Comparison of ENCODE assay signal across 11 cellular contexts in the genomic region with DNA sequence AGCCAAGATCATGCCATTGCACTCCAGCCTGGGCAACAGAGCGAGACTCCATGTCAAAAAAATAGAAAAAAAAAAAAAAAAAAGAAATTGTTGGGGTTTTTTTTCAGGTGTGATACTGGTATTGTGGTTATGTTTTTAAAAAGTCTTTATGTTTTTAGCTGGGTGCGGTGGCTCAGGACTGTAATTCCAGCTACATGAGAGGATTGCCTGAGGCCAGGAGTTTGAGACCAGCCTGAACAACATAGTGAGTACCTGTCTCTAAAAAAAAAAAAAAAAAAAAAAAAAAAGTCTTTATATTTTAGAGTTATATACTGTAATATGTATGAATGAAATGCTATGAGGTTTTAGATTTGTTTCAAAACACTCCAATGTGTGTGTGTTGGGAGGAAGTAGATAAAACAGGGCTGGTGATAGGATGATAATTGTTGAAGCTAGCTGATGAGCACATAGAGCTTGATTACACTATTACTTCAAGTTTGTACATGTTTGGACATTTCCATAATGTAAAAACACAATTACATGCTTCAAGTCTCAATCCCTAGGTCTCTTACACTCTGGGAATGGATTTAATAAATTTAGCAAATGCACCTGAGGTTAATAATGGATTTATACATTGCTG. TPM values are rescaled to one million over a fixed set of nuclear protein-coding genes. Genes with fewer than 3 reads are reported as not detected.
DNase-seq lines count a peak whose midpoint lies in the region; ATAC-seq lines count a peak whose summit lies in the region.
"Had no signal": no experiment of that assay in that cellular context is flagged by ENCODE, and none has a peak within 500 bp of the region (broad histone marks: within the 10 kb centered on the region; RNA-seq: fewer than 3 reads in every experiment).

No MANE protein-coding gene starts in this region.

- H3K27me3 Mint-ChIP-seq in CD8-positive, alpha-beta memory T cell, result peaks cover 0 to 5% of the 10 kb centered on the region in 2 donors
- no peaks in the 10 kb centered on the region for H3K27me3 Mint-ChIP-seq in IgD-negative memory B cell
- no peaks in the 10 kb centered on the region for H3K27me3 Mint-ChIP-seq in activated T-helper 17 cell treated with anti-CD3 and anti-CD28 coated beads, Interleukin-2, amount 50 U/mL, for 72 hours
- H3K27me3 Mint-ChIP-seq in immature natural killer cell (ENCODE audit: low read depth in 3 of 3), result peaks cover 14 to 25% (median 15%) of the 10 kb centered on the region in 3 donors

- no peak for DNase-seq in CD8-positive, alpha-beta memory T cell
- no peak for DNase-seq in immature natural killer cell
- DNase-seq in GM19238 (ENCODE audit: insufficient read length, low spot score), result no peak
- no peak for DNase-seq in RKO (ENCODE audit: low spot score)
- no peak for DNase-seq in NCI-H446 (lab: John Stamatoyannopoulos, UW)
- DNase-seq: activated CD4-positive, alpha-beta T cell treated with anti-CD3 and anti-CD28 coated beads, Interleukin-2, amount 50 U/mL, for 48 hours; dermis blood vessel endothelial cell; substantia nigra had no signal

- peak overlapping the region; percentile 3 to 80 (median 58) for H3K4me3 Mint-ChIP-seq in CD8-positive, alpha-beta memory T cell
- peak overlapping the region in 1 of 4 donors; percentile 4 for H3K4me3 Mint-ChIP-seq in IgD-negative memory B cell
- H3K4me3 Mint-ChIP-seq in activated T-helper 17 cell treated with anti-CD3 and anti-CD28 coated beads, Interleukin-2, amount 50 U/mL, for 72 hours, result peak overlapping the region; percentile 97
- H3K4me3 Mint-ChIP-seq in immature natural killer cell, result peak overlapping the region in 3 of 5 donors; percentile 17 to 57 (median 37)

- H3K9me3 ChIP-seq in CD8-positive, alpha-beta memory T cell (ENCODE audit: low read length), result no peaks in the 10 kb centered on the region

- peaks cover 11 to 50% (median 22%) of the 10 kb centered on the region in 3 donors for H3K36me3 Mint-ChIP-seq in CD8-positive, alpha-beta memory T cell
- no peaks in the 10 kb centered on the region for H3K36me3 Mint-ChIP-seq in IgD-negative memory B cell
- peaks cover 77% of the 10 kb centered on the region for H3K36me3 Mint-ChIP-seq in activated T-helper 17 cell treated with anti-CD3 and anti-CD28 coated beads, Interleukin-2, amount 50 U/mL, for 72 hours (ENCODE audit: low read depth)
- no peaks in the 10 kb centered on the region for H3K36me3 Mint-ChIP-seq in immature natural killer cell

- CTCF ChIA-PET in CD8-positive, alpha-beta memory T cell (lab: Charles Lee), result interaction anchor here (5.7 kb wide), 1 partner anchor 11 kb away, joined by 104 read pairs; no protein-coding TSS in a partner anchor

- H3K27me3 ChIP-seq in CD8-positive, alpha-beta memory T cell (ENCODE audit: insufficient read depth, low read length, poor library complexity, severe bottlenecking), result no peaks in the 10 kb centered on the region

- no peak for ATAC-seq in activated T-helper 17 cell treated with anti-CD3 and anti-CD28 coated beads, Interleukin-2, amount 50 U/mL, for 72 hours (replicated peaks)

- peaks cover 69% of the 10 kb centered on the region for H3K4me1 ChIP-seq in CD8-positive, alpha-beta memory T cell (ENCODE audit: insufficient read depth, low read length)

- no peaks in the 10 kb centered on the region for H3K36me3 ChIP-seq in CD8-positive, alpha-beta memory T cell (ENCODE audit: insufficient read depth, low read length)

- peak overlapping the region; percentile 72 to 99 (median 96) for H3K27ac Mint-ChIP-seq in CD8-positive, alpha-beta memory T cell
- H3K27ac Mint-ChIP-seq in IgD-negative memory B cell, result peak overlapping the region in 2 of 3 donors; percentile 15 to 97
- H3K27ac Mint-ChIP-seq in activated T-helper 17 cell treated with anti-CD3 and anti-CD28 coated beads, Interleukin-2, amount 50 U/mL, for 72 hours, result peak overlapping the region; percentile 99
- peak overlapping the region; percentile 96 to 99 (median 98) for H3K27ac Mint-ChIP-seq in immature natural killer cell

- H3K9me3 Mint-ChIP-seq in CD8-positive, alpha-beta memory T cell, result no peaks in the 10 kb centered on the region
- peaks cover 0 to 10% (median 5%) of the 10 kb centered on the region in 3 donors for H3K9me3 Mint-ChIP-seq in IgD-negative memory B cell
- H3K9me3 Mint-ChIP-seq in activated T-helper 17 cell treated with anti-CD3 and anti-CD28 coated beads, Interleukin-2, amount 50 U/mL, for 72 hours, result peaks cover 6% of the 10 kb centered on the region
- no peaks in the 10 kb centered on the region for H3K9me3 Mint-ChIP-seq in immature natural killer cell

- H3K27ac ChIP-seq in CD8-positive, alpha-beta memory T cell (ENCODE audit: low read depth, low read length), result peak overlapping the region; percentile 21
- H3K27ac ChIP-seq: HL-60 had no signal

- no peak overlapping the region for H3K4me3 ChIP-seq in CD8-positive, alpha-beta memory T cell (ENCODE audit: low read length)

- POLR2A ChIA-PET in CD8-positive, alpha-beta memory T cell (lab: Charles Lee), result interaction anchor here (0.6 to 1.5 kb wide), 7 partner anchors 9 to 128 kb away, joined by 3 to 17 read pairs (median 6); partner anchors contain the start of genes MRPS6 and SLC5A3

- H3K4me1 Mint-ChIP-seq in CD8-positive, alpha-beta memory T cell, result peaks cover 69 to 92% (median 80%) of the 10 kb centered on the region in 3 donors
- H3K4me1 Mint-ChIP-seq in IgD-negative memory B cell (peaks cover 31 to 41% (median 39%) of the 10 kb centered on the region in 3 donors), immature natural killer cell (peaks cover 59 to 64% of the 10 kb centered on the region in 2 donors)
- H3K4me1 Mint-ChIP-seq in activated T-helper 17 cell treated with anti-CD3 and anti-CD28 coated beads, Interleukin-2, amount 50 U/mL, for 72 hours, result peaks cover 47% of the 10 kb centered on the region

RNA-seq across cellular contexts. Expression of gene ATP5PO, which starts 30.2 kb away (rescaled TPM):
- total RNA-seq in CD8-positive, alpha-beta memory T cell, result 100 to 1,000 TPM; 183 to 194 TPM
- polyA plus RNA-seq in CD8-positive, alpha-beta memory T cell, result 316 TPM
- 342 TPM for polyA plus RNA-seq in IgD-negative memory B cell
- total RNA-seq in activated T-helper 17 cell treated with anti-CD3 and anti-CD28 coated beads, Interleukin-2, amount 50 U/mL, for 72 hours, result 100 to 1,000 TPM; 203 to 227 TPM
- polyA plus RNA-seq in immature natural killer cell, result 100 to 1,000 TPM; 280 to 387 (median 352) TPM
